Comparison of ENCODE assay signal across 19 cellular contexts in the genomic region with DNA sequence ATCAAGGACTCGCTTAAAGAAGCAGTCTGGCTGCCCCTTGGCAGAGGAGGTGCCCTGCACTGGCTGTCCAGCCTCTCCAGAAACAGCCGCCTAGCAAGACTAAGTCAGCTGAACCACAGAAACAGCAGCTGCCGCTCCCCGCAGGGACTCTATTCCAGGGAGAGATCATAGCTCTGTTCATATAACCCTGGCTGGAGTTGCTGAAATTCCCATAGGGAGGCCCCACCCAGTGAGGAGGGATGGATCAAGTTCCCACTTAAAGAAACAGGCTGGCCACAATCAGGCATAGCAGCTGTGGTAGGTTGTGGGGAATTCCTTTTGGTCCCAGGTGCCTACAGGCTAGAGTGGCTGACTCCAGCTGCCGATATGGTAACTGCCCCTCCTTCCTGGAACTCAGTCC.
DNase-seq lines count a peak whose midpoint lies in the region; ATAC-seq, FAIRE-seq and TF ChIP-seq lines count a peak whose summit lies in the region.
"Had no signal": no experiment of that assay in that cellular context is flagged by ENCODE, and none has a peak within 500 bp of the region (broad histone marks: within the 10 kb centered on the region; RNA-seq: fewer than 3 reads in every experiment).

No MANE protein-coding gene starts in this region.

- H3K4me1 Mint-ChIP-seq in astrocyte (ENCODE audit: low read depth, unreplicated experiment): no peaks in the 10 kb centered on the region
- H3K4me1 Mint-ChIP-seq in activated T-helper 1 cell treated with anti-CD3 and anti-CD28 coated beads, Interleukin-12 subunit alpha, Interleukin-12 subunit beta, Interleukin-2, Interleukin-4 antibody, amounts not matched to agents 30 ng/mL and 10 ng/mL and 1 ng/mL, durations not matched to agents 14 hours and 24 hours and 36 hours (ENCODE audit: low read depth): no peaks in the 10 kb centered on the region
- no peaks in the 10 kb centered on the region for H3K4me1 Mint-ChIP-seq in stimulated activated memory B cell treated with anti-CD40 and anti-IgM and Interleukin-4, amounts not matched to agents 10 μg/mL and 1 μg/mL and 100 μg/mL, for 72 hours
- H3K4me1 Mint-ChIP-seq: stimulated activated naive B cell treated with anti-CD40 and anti-IgM and Interleukin-4, amounts not matched to agents 10 μg/mL and 1 μg/mL and 100 μg/mL, for 72 hours had no signal

- no peaks in the 10 kb centered on the region for H4K20me1 ChIP-seq in astrocyte (ENCODE audit: insufficient read depth, low read length)

- FAIRE-seq in astrocyte (lab: Jason Lieb, UNC): no peak
- FAIRE-seq: GM18507 had no signal

- H3K9ac ChIP-seq in astrocyte (ENCODE audit: low read length): no peak overlapping the region
- H3K9ac ChIP-seq: KMS-11, parathyroid adenoma had no signal

- no peaks in the 10 kb centered on the region for H3K9me3 ChIP-seq in astrocyte (ENCODE audit: insufficient read depth, low read depth, low read length)
- H3K9me3 ChIP-seq in adrenal gland (replicated peaks in 1 of 3): no peaks in the 10 kb centered on the region
- H3K9me3 ChIP-seq: esophagus muscularis mucosa had no signal

- no peak for TF ChIP-seq CTCF in astrocyte (IDR thresholded peaks at IDR 0.05; ENCODE audit: insufficient read depth, low read depth, low read length)
- TF ChIP-seq CTCF in adrenal gland (IDR thresholded peaks at IDR 0.05): no peak

- intact Hi-C loops in activated T-helper 1 cell treated with anti-CD3 and anti-CD28 coated beads, Interleukin-12 subunit alpha, Interleukin-12 subunit beta, Interleukin-2, Interleukin-4 antibody, amounts not matched to agents 30 ng/mL and 10 ng/mL and 1 ng/mL, durations not matched to agents 14 hours and 24 hours and 36 hours (cut with micrococcal nuclease): no loop called here
- intact Hi-C loops in adrenal gland (cut with DNase I): no loop called here

- no peak overlapping the region for H2AFZ ChIP-seq in astrocyte (ENCODE audit: low read depth, low read length)
- H2AFZ ChIP-seq: hepatocyte, parathyroid adenoma had no signal

- H3K4me1 ChIP-seq in astrocyte (ENCODE audit: insufficient read depth, low read length): no peaks in the 10 kb centered on the region
- H3K4me1 ChIP-seq in adrenal gland (replicated peaks in 1 of 2): no peaks in the 10 kb centered on the region
- H3K4me1 ChIP-seq: esophagus muscularis mucosa, parathyroid adenoma had no signal

- 77 to 90% (median 81%) methylated on average over 2 to 5 of the region's 5 CpGs for WGBS in adrenal gland, 4 donors

- H3K4me3 Mint-ChIP-seq in astrocyte (ENCODE audit: unreplicated experiment): no peak overlapping the region
- no peak overlapping the region for H3K4me3 Mint-ChIP-seq in activated T-helper 1 cell treated with anti-CD3 and anti-CD28 coated beads, Interleukin-12 subunit alpha, Interleukin-12 subunit beta, Interleukin-2, Interleukin-4 antibody, amounts not matched to agents 30 ng/mL and 10 ng/mL and 1 ng/mL, durations not matched to agents 14 hours and 24 hours and 36 hours
- H3K4me3 Mint-ChIP-seq in stimulated activated memory B cell treated with anti-CD40 and anti-IgM and Interleukin-4, amounts not matched to agents 10 μg/mL and 1 μg/mL and 100 μg/mL, for 72 hours: no peak overlapping the region
- H3K4me3 Mint-ChIP-seq: stimulated activated naive B cell treated with anti-CD40 and anti-IgM and Interleukin-4, amounts not matched to agents 10 μg/mL and 1 μg/mL and 100 μg/mL, for 72 hours had no signal

- H3K27ac Mint-ChIP-seq in astrocyte (ENCODE audit: unreplicated experiment): no peak overlapping the region
- H3K27ac Mint-ChIP-seq in activated T-helper 1 cell treated with anti-CD3 and anti-CD28 coated beads, Interleukin-12 subunit alpha, Interleukin-12 subunit beta, Interleukin-2, Interleukin-4 antibody, amounts not matched to agents 30 ng/mL and 10 ng/mL and 1 ng/mL, durations not matched to agents 14 hours and 24 hours and 36 hours: no peak overlapping the region
- no peak overlapping the region for H3K27ac Mint-ChIP-seq in stimulated activated memory B cell treated with anti-CD40 and anti-IgM and Interleukin-4, amounts not matched to agents 10 μg/mL and 1 μg/mL and 100 μg/mL, for 72 hours
- H3K27ac Mint-ChIP-seq: stimulated activated naive B cell treated with anti-CD40 and anti-IgM and Interleukin-4, amounts not matched to agents 10 μg/mL and 1 μg/mL and 100 μg/mL, for 72 hours had no signal

- no peak for TF ChIP-seq POLR2A in adrenal gland (IDR thresholded peaks at IDR 0.05)

- DNase-seq in Daoy (ENCODE audit: low read depth): peak; percentile 29
- peak; percentile 98 for DNase-seq in NCI-H2107 treated with DMSO at 0.1 percent for 48 hours (lab: John Stamatoyannopoulos, UW; ENCODE audit: unreplicated experiment)
- peak; percentile 19 for DNase-seq in astrocyte (ENCODE audit: low read depth)
- DNase-seq in myocyte (ENCODE audit: low read depth): peak; percentile 98
- no peak for DNase-seq in activated T-helper 1 cell treated with anti-CD3 and anti-CD28 coated beads, Interleukin-12 subunit alpha, Interleukin-12 subunit beta, Interleukin-2, Interleukin-4 antibody, amounts not matched to agents 30 ng/mL and 10 ng/mL and 1 ng/mL, durations not matched to agents 14 hours and 24 hours and 36 hours (ENCODE audit: low spot score)
- no peak for DNase-seq in stimulated activated CD4-positive, alpha-beta T cell treated with anti-CD3 and anti-CD28 coated beads, Interleukin-1b, Interleukin-23, amount 100 ng/mL, for 48 hours
- DNase-seq in adrenal gland: no peak
- DNase-seq: activated CD4-positive, CD25-positive, alpha-beta regulatory T cell treated with anti-CD3 and anti-CD28 coated beads, Interleukin-2, amount 50 U/mL, for 72 hours; dermis blood vessel endothelial cell; left cardiac atrium; NCI-H1694 treated with DMSO at 0.1 percent for 48 hours; stimulated activated naive B cell treated with anti-CD40 and anti-IgM and Interleukin-4, amounts not matched to agents 10 μg/mL and 1 μg/mL and 100 μg/mL, for 72 hours had no signal

- peaks cover 4% of the 10 kb centered on the region for H3K9me3 Mint-ChIP-seq in astrocyte (ENCODE audit: unreplicated experiment)
- peaks cover 4% of the 10 kb centered on the region for H3K9me3 Mint-ChIP-seq in activated T-helper 1 cell treated with anti-CD3 and anti-CD28 coated beads, Interleukin-12 subunit alpha, Interleukin-12 subunit beta, Interleukin-2, Interleukin-4 antibody, amounts not matched to agents 30 ng/mL and 10 ng/mL and 1 ng/mL, durations not matched to agents 14 hours and 24 hours and 36 hours
- H3K9me3 Mint-ChIP-seq in stimulated activated memory B cell treated with anti-CD40 and anti-IgM and Interleukin-4, amounts not matched to agents 10 μg/mL and 1 μg/mL and 100 μg/mL, for 72 hours: peaks cover 3% of the 10 kb centered on the region

- no peak overlapping the region for H3K4me2 ChIP-seq in astrocyte (ENCODE audit: low read length)
- H3K4me2 ChIP-seq: hepatocyte, KMS-11, smooth muscle cell had no signal

- H3K27me3 ChIP-seq in astrocyte (ENCODE audit: insufficient read depth, low read length) (no peaks in the 10 kb centered on the region), adrenal gland (no peaks in the 10 kb centered on the region)
- H3K27me3 ChIP-seq: esophagus muscularis mucosa, hepatocyte had no signal

- H3K27ac ChIP-seq in astrocyte (ENCODE audit: low read depth, low read length): no peak overlapping the region
- no peak overlapping the region for H3K27ac ChIP-seq in adrenal gland
- H3K27ac ChIP-seq: esophagus muscularis mucosa, hepatocyte, KMS-11, parathyroid adenoma had no signal

- no peaks in the 10 kb centered on the region for H3K36me3 Mint-ChIP-seq in astrocyte (ENCODE audit: low read depth, unreplicated experiment)
- no peaks in the 10 kb centered on the region for H3K36me3 Mint-ChIP-seq in activated T-helper 1 cell treated with anti-CD3 and anti-CD28 coated beads, Interleukin-12 subunit alpha, Interleukin-12 subunit beta, Interleukin-2, Interleukin-4 antibody, amounts not matched to agents 30 ng/mL and 10 ng/mL and 1 ng/mL, durations not matched to agents 14 hours and 24 hours and 36 hours (ENCODE audit: low read depth)
- no peaks in the 10 kb centered on the region for H3K36me3 Mint-ChIP-seq in stimulated activated memory B cell treated with anti-CD40 and anti-IgM and Interleukin-4, amounts not matched to agents 10 μg/mL and 1 μg/mL and 100 μg/mL, for 72 hours
- H3K36me3 Mint-ChIP-seq: stimulated activated naive B cell treated with anti-CD40 and anti-IgM and Interleukin-4, amounts not matched to agents 10 μg/mL and 1 μg/mL and 100 μg/mL, for 72 hours had no signal

- H3K79me2 ChIP-seq in astrocyte (ENCODE audit: insufficient read depth, low read length): no peaks in the 10 kb centered on the region
- H3K79me2 ChIP-seq: hepatocyte, parathyroid adenoma had no signal

- H3K4me3 ChIP-seq in astrocyte (ENCODE audit: insufficient read depth, low read depth, low read length) (no peak overlapping the region), adrenal gland (no peak overlapping the region)
- H3K4me3 ChIP-seq: esophagus muscularis mucosa, hepatocyte, smooth muscle cell had no signal

- no peak for ATAC-seq in stimulated activated memory B cell treated with anti-CD40 and anti-IgM and Interleukin-4, amounts not matched to agents 10 μg/mL and 1 μg/mL and 100 μg/mL, for 72 hours
- ATAC-seq: left cardiac atrium; stimulated activated naive B cell treated with anti-CD40 and anti-IgM and Interleukin-4, amounts not matched to agents 10 μg/mL and 1 μg/mL and 100 μg/mL, for 72 hours had no signal

- H3K36me3 ChIP-seq in astrocyte (ENCODE audit: insufficient read depth, low read length): no peaks in the 10 kb centered on the region
- H3K36me3 ChIP-seq in adrenal gland (replicated peaks in 1 of 2): no peaks in the 10 kb centered on the region
- H3K36me3 ChIP-seq: esophagus muscularis mucosa had no signal

- no peaks in the 10 kb centered on the region for H3K27me3 Mint-ChIP-seq in astrocyte (ENCODE audit: low read depth, unreplicated experiment)
- no peaks in the 10 kb centered on the region for H3K27me3 Mint-ChIP-seq in activated T-helper 1 cell treated with anti-CD3 and anti-CD28 coated beads, Interleukin-12 subunit alpha, Interleukin-12 subunit beta, Interleukin-2, Interleukin-4 antibody, amounts not matched to agents 30 ng/mL and 10 ng/mL and 1 ng/mL, durations not matched to agents 14 hours and 24 hours and 36 hours (ENCODE audit: insufficient read depth)
- H3K27me3 Mint-ChIP-seq in stimulated activated memory B cell treated with anti-CD40 and anti-IgM and Interleukin-4, amounts not matched to agents 10 μg/mL and 1 μg/mL and 100 μg/mL, for 72 hours: peaks cover 9% of the 10 kb centered on the region

Comparison
In these comparisons a context has a peak if more than half of its experiments do, and no peak if none do; other contexts are left out.
1. DNase-seq: peak in Daoy (single experiment), NCI-H2107 treated with DMSO at 0.1 percent for 48 hours (single experiment), astrocyte (single experiment) and myocyte (single experiment); none in activated T-helper 1 cell treated with anti-CD3 and anti-CD28 coated beads, Interleukin-12 subunit alpha, Interleukin-12 subunit beta, Interleukin-2, Interleukin-4 antibody, amounts not matched to agents 30 ng/mL and 10 ng/mL and 1 ng/mL, durations not matched to agents 14 hours and 24 hours and 36 hours (single experiment), stimulated activated CD4-positive, alpha-beta T cell treated with anti-CD3 and anti-CD28 coated beads, Interleukin-1b, Interleukin-23, amount 100 ng/mL, for 48 hours (single experiment) and adrenal gland (0 of 7).